ENCODE assay signal across 3 cellular contexts in the genomic region with DNA sequence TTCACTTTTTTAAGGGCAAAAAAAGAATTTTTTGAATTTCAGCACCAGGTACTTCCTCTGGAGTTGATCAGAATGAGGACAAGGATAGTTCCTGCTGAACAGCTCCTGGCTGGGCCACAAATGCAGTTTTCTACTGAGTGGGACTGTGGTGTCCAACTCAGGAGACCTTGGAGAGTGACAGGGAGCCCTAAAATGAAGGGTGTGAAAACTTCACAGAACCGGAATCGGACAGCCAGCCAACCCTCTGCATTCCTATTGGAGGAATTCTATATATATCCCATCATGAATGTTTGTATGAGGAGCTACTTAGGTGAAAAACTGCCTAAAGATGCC.
A peak's percentile ranks its signal among the peaks of the same experiment; 100 is the strongest.
TF ChIP-seq lines count a peak whose summit lies in the region.

No MANE protein-coding gene starts in this region.

TF ChIP-seq in SK-N-SH, 30 proteins besides CTCF, POLR2A, EP300 and RAD21 (continued from another document):
- TF ChIP-seq, protein P1, sequence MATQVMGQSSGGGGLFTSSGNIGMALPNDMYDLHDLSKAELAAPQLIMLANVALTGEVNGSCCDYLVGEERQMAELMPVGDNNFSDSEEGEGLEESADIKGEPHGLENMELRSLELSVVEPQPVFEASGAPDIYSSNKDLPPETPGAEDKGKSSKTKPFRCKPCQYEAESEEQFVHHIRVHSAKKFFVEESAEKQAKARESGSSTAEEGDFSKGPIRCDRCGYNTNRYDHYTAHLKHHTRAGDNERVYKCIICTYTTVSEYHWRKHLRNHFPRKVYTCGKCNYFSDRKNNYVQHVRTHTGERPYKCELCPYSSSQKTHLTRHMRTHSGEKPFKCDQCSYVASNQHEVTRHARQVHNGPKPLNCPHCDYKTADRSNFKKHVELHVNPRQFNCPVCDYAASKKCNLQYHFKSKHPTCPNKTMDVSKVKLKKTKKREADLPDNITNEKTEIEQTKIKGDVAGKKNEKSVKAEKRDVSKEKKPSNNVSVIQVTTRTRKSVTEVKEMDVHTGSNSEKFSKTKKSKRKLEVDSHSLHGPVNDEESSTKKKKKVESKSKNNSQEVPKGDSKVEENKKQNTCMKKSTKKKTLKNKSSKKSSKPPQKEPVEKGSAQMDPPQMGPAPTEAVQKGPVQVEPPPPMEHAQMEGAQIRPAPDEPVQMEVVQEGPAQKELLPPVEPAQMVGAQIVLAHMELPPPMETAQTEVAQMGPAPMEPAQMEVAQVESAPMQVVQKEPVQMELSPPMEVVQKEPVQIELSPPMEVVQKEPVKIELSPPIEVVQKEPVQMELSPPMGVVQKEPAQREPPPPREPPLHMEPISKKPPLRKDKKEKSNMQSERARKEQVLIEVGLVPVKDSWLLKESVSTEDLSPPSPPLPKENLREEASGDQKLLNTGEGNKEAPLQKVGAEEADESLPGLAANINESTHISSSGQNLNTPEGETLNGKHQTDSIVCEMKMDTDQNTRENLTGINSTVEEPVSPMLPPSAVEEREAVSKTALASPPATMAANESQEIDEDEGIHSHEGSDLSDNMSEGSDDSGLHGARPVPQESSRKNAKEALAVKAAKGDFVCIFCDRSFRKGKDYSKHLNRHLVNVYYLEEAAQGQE (IDR thresholded peaks at IDR 0.05; ENCODE audit: low read depth, low read length), result peak; percentile 52; the same call in 1 of the 2 replicates
- TF ChIP-seq, protein P2, sequence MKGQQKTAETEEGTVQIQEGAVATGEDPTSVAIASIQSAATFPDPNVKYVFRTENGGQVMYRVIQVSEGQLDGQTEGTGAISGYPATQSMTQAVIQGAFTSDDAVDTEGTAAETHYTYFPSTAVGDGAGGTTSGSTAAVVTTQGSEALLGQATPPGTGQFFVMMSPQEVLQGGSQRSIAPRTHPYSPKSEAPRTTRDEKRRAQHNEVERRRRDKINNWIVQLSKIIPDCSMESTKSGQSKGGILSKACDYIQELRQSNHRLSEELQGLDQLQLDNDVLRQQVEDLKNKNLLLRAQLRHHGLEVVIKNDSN (IDR thresholded peaks at IDR 0.05; ENCODE audit: borderline replicate concordance, low read depth), result no peak
TF ChIP-seq in SK-N-SH: peak in this region for 1.

TF ChIP-seq in SK-N-SH treated with all-trans-retinoic acid at 6 μM for 48 hours, 23 proteins besides CTCF, POLR2A, EP300 and RAD21 (continued from another document):
- TF ChIP-seq ZNF8 (CRISPR knock-in tag; IDR thresholded peaks at IDR 0.05) (no peak), ISL1 (CRISPR knock-in tag; IDR thresholded peaks at IDR 0.05) (no peak), SNAI2 (CRISPR knock-in tag; IDR thresholded peaks at IDR 0.05) (no peak), OSR1 (CRISPR knock-in tag; IDR thresholded peaks at IDR 0.05) (no peak), ESRRG (CRISPR knock-in tag; IDR thresholded peaks at IDR 0.05) (no peak), BACH2 (CRISPR knock-in tag; IDR thresholded peaks at IDR 0.05; ENCODE audit: borderline replicate concordance) (no peak), GLIS3 (CRISPR knock-in tag; IDR thresholded peaks at IDR 0.05) (no peak), RARB (CRISPR knock-in tag; IDR thresholded peaks at IDR 0.05) (no peak), ZC3H10 (CRISPR knock-in tag; IDR thresholded peaks at IDR 0.05) (no peak)
- TF ChIP-seq, protein P3, sequence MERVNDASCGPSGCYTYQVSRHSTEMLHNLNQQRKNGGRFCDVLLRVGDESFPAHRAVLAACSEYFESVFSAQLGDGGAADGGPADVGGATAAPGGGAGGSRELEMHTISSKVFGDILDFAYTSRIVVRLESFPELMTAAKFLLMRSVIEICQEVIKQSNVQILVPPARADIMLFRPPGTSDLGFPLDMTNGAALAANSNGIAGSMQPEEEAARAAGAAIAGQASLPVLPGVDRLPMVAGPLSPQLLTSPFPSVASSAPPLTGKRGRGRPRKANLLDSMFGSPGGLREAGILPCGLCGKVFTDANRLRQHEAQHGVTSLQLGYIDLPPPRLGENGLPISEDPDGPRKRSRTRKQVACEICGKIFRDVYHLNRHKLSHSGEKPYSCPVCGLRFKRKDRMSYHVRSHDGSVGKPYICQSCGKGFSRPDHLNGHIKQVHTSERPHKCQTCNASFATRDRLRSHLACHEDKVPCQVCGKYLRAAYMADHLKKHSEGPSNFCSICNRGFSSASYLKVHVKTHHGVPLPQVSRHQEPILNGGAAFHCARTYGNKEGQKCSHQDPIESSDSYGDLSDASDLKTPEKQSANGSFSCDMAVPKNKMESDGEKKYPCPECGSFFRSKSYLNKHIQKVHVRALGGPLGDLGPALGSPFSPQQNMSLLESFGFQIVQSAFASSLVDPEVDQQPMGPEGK (CRISPR knock-in tag; IDR thresholded peaks at IDR 0.05; ENCODE audit: borderline replicate concordance), result no peak
TF ChIP-seq in SK-N-SH treated with all-trans-retinoic acid at 6 μM for 48 hours: peak in this region for 0.

TF ChIP-seq in PFSK-1, 5 proteins besides CTCF, POLR2A, EP300 and RAD21 (continued from another document):
- TF ChIP-seq, protein P1 (IDR thresholded peaks at IDR 0.05; ENCODE audit: insufficient read depth in 1 of 2, low read depth in 2 of 2, low read length in 2 of 2), result peak; percentile 42 to 78; a peak in 2 of 4 replicates
